ENCODE assay signal across 1 cellular context in genomic region chr5:73454379-73455036, GRCh38.
TF ChIP-seq lines count a peak whose summit lies in the region.

No MANE protein-coding gene starts in this region.

TF ChIP-seq in A549, 52 proteins besides CTCF, POLR2A, EP300 and RAD21 (continued from another document):
- TF ChIP-seq ELK1 (IDR thresholded peaks at IDR 0.05; ENCODE audit: low read depth, low read length) = no peak
